In genomic region chr7:150340024-150340749, GRCh38 we compare ENCODE assay signal across 10 cellular contexts. TPM values are rescaled to one million over a fixed set of nuclear protein-coding genes. Genes with fewer than 3 reads are reported as not detected.
DNase-seq lines count a peak whose midpoint lies in the region; ATAC-seq and TF ChIP-seq lines count a peak whose summit lies in the region.
"Had no signal": no experiment of that assay in that cellular context is flagged by ENCODE, and none has a peak within 500 bp of the region (broad histone marks: within the 10 kb centered on the region; RNA-seq: fewer than 3 reads in every experiment).

No MANE protein-coding gene starts in this region.

- intact Hi-C loops in tibial artery (cut with DNase I; ENCODE audit: low total_unique reads) = no loop called here

- H3K9me3 ChIP-seq in esophagus (ENCODE audit: control insufficient read depth in 2 of 2, insufficient read depth in 1 of 2, low read depth in 1 of 2, low read length in 1 of 2) (peaks cover 0 to 4% of the 10 kb centered on the region in 2 donors), tibial artery (no peaks in the 10 kb centered on the region)

- ATAC-seq in activated CD4-positive, CD25-positive, alpha-beta regulatory T cell treated with anti-CD3 and anti-CD28 coated beads, Interleukin-2, amount 50 U/mL, for 24 hours = peak; percentile 24 to 44
- ATAC-seq in GM18867 (IDR thresholded peaks at IDR 0.05; ENCODE audit: unreplicated experiment) = no peak

- H3K27ac ChIP-seq in esophagus (ENCODE audit: low read depth in 2 of 2, low read length in 1 of 2) = peak overlapping the region; percentile 37 to 48
- H3K27ac ChIP-seq in tibial artery = peak overlapping the region; percentile 71 to 90

- peaks cover 0 to 9% of the 10 kb centered on the region in 2 donors for H3K36me3 ChIP-seq in esophagus (ENCODE audit: control insufficient read depth in 2 of 2, insufficient read depth in 2 of 2, low read length in 1 of 2)
- H3K36me3 ChIP-seq in tibial artery = peaks cover 0 to 15% (median 0%) of the 10 kb centered on the region in 3 donors

- H3K4me1 ChIP-seq in esophagus (ENCODE audit: control insufficient read depth in 2 of 2, insufficient read depth in 2 of 2, low read length in 1 of 2) (peaks cover 3 to 24% of the 10 kb centered on the region in 2 donors), tibial artery (peaks cover 0 to 47% (median 30%) of the 10 kb centered on the region in 4 donors)

- peak overlapping the region; percentile 32 to 34 for H3K4me3 ChIP-seq in esophagus (ENCODE audit: low read depth in 1 of 2, low read length in 2 of 2)
- H3K4me3 ChIP-seq in tibial artery = peak overlapping the region; percentile 59 to 63

- H3K27me3 ChIP-seq in esophagus (ENCODE audit: control insufficient read depth in 1 of 2, insufficient read depth in 2 of 2, low read length in 2 of 2) (peaks cover 0 to 8% of the 10 kb centered on the region in 2 donors), tibial artery (no peaks in the 10 kb centered on the region)

- no peak for TF ChIP-seq CTCF in tibial artery (IDR thresholded peaks at IDR 0.05)

- WGBS in esophagus, 2 donors = 15 to 18% methylated on average over 38 to 39 of the region's 39 CpGs

- DNase-seq in activated CD4-positive, CD25-positive, alpha-beta regulatory T cell (lab: John Stamatoyannopoulos, UW) = no peak
- DNase-seq in mesenteric fat pad (ENCODE audit: low spot score) = peak; percentile 88
- DNase-seq in tibial artery = peak in 1 of 2 donors; percentile 77
- DNase-seq in DMS79 (lab: John Stamatoyannopoulos, UW) = no peak
- DNase-seq in cortex of kidney (lab: John Stamatoyannopoulos, UW) = no peak
- DNase-seq: NCI-H2081 had no signal

RNA-seq across cellular contexts. Expression of gene RARRES2, which starts 1.2 kb away (rescaled TPM):
- 10 to 100 TPM; 22.6 to 39.3 TPM for polyA plus RNA-seq in esophagus
- total RNA-seq in mesenteric fat pad = 210 TPM

RNA-seq across cellular contexts. Expression of gene ACTR3C, which starts 16.8 kb away (rescaled TPM):
- polyA plus RNA-seq in esophagus = 1 to 10 TPM; 8.0 to 8.5 TPM
- total RNA-seq in mesenteric fat pad = 2.6 TPM
- polyA plus RNA-seq: neural cell had no signal

RNA-seq across cellular contexts. Expression of gene LRRC61, which starts 17.0 kb away (rescaled TPM):
- 1 to 10 TPM; 5.2 to 8.3 TPM for polyA plus RNA-seq in esophagus
- 3.9 TPM for total RNA-seq in mesenteric fat pad

RNA-seq across cellular contexts. Expression of gene REPIN1, which starts 28.4 kb away (rescaled TPM):
- polyA plus RNA-seq in esophagus = 10 to 100 TPM; 22.7 to 32.6 TPM
- 82.1 TPM for total RNA-seq in mesenteric fat pad

RNA-seq across cellular contexts. Expression of gene ZNF775, which starts 38.9 kb away (rescaled TPM):
- polyA plus RNA-seq in esophagus = 1 to 10 TPM in 1 of 2 donors, under 1 TPM in 1; 0.81 to 1.6 TPM
- total RNA-seq in mesenteric fat pad = 1.6 TPM
